ENCODE assay signal across 8 cellular contexts in genomic region chr19:55654833-55655647, GRCh38. TPM values are rescaled to one million over a fixed set of nuclear protein-coding genes. Genes with fewer than 3 reads are reported as not detected.
DNase-seq lines count a peak whose midpoint lies in the region; ATAC-seq, FAIRE-seq and TF ChIP-seq lines count a peak whose summit lies in the region.

U2AF2 (plus strand) TSS chr19:55655035; CDS start chr19:55655105, 70 bp downstream.

- peak within 1 kb of the TSS; percentile 99 for H3K27ac Mint-ChIP-seq in activated naive CD8-positive, alpha-beta T cell

- peak; percentile 14 to 71 for TF ChIP-seq POLR2A in thyroid gland (IDR thresholded peaks at IDR 0.05)

- H3K9me3 ChIP-seq in pancreas (no peaks in the 10 kb centered on the region), thyroid gland (no peaks in the 10 kb centered on the region)

- H3K36me3 ChIP-seq in GM06990 (ENCODE audit: control insufficient read depth, insufficient read depth, low read length) (peaks cover 17% of the 10 kb centered on the region), pancreas (peaks cover 0 to 9% (median 7%) of the 10 kb centered on the region in 3 donors), thyroid gland (peaks cover 5 to 7% of the 10 kb centered on the region in 2 donors)

- H3K4me1 ChIP-seq in pancreas (peaks cover 18 to 24% (median 22%) of the 10 kb centered on the region in 3 donors), thyroid gland (peaks cover 37 to 46% of the 10 kb centered on the region in 2 donors)

- intact Hi-C loops in head of caudate nucleus (cut with DNase I): loop anchor here (2.0 kb wide), 1 partner anchor 20 kb away; the partner anchor contains the start of gene EPN1
- intact Hi-C loops in pancreas (cut with DNase I): no loop called here
- intact Hi-C loops in thyroid gland (cut with DNase I): loop anchor here (10.0 kb wide), 1 partner anchor 270 kb away; the partner anchor contains the start of genes RPL28 and TMEM238

- POLR2A ChIA-PET in HEK293T (lab: Yijun Ruan, JAX): interaction anchor here (0.7 to 1.7 kb wide), 23 partner anchors 9 to 537 kb away, joined by 3 to 16 read pairs (median 4); partner anchors contain the start of genes FIZ1, KMT5C, PPP1R12C and PPP6R1

- TF ChIP-seq CTCF in GM06990 (IDR thresholded peaks at IDR 0.05; ENCODE audit: insufficient read depth, low read length, poor library complexity, severe bottlenecking) (no peak), pancreas (IDR thresholded peaks at IDR 0.05) (no peak), thyroid gland (IDR thresholded peaks at IDR 0.05) (peak in 2 of 6 experiments; percentile 4 to 15)

- peaks cover 13% of the 10 kb centered on the region for H3K36me3 Mint-ChIP-seq in activated naive CD8-positive, alpha-beta T cell

- peak within 1 kb of the TSS; percentile 98 for H3K4me3 Mint-ChIP-seq in activated naive CD8-positive, alpha-beta T cell

- H3K27me3 ChIP-seq in GM06990 (replicated peaks; ENCODE audit: control insufficient read depth, insufficient read depth, low read length) (no peaks in the 10 kb centered on the region), pancreas (no peaks in the 10 kb centered on the region), thyroid gland (no peaks in the 10 kb centered on the region)

- no peaks in the 10 kb centered on the region for H3K27me3 Mint-ChIP-seq in activated naive CD8-positive, alpha-beta T cell

- peak; percentile 95 for DNase-seq in GM06990 (ENCODE audit: extremely low read depth, insufficient read length)
- peak; percentile 92 for DNase-seq in HEK293T (ENCODE audit: extremely low spot score)
- peak; percentile 96 for DNase-seq in MV-4-11 (lab: John Stamatoyannopoulos, UW)
- DNase-seq in SKM-1 treated with dmso at 0.1 percent for 144 hours (lab: John Stamatoyannopoulos, UW; ENCODE audit: unreplicated experiment): peak; percentile 68
- peak; percentile 86 to 98 (median 94) for DNase-seq in head of caudate nucleus
- peak; percentile 94 to 99 (median 98) for DNase-seq in pancreas
- DNase-seq in thyroid gland: peak; percentile 94 to 95

- peak within 1 kb of the TSS; percentile 98 to 99 (median 98) for H3K27ac ChIP-seq in pancreas
- H3K27ac ChIP-seq in thyroid gland: peak within 1 kb of the TSS; percentile 94 to 99 (median 96)

- no peak for FAIRE-seq in pancreas (lab: Jason Lieb, UNC)

- H3K4me3 ChIP-seq in GM06990 (replicated peaks; ENCODE audit: low read depth, low read length) (peak within 1 kb of the TSS; percentile 77), pancreas (peak within 1 kb of the TSS; percentile 66 to 100 (median 97)), thyroid gland (replicated peaks in 1 of 3) (peak within 1 kb of the TSS; percentile 76 to 92 (median 91))

- ATAC-seq in pancreas: peak; percentile 63 to 76 (median 69)

- H3K4me1 Mint-ChIP-seq in activated naive CD8-positive, alpha-beta T cell (ENCODE audit: low read depth): peaks cover 29% of the 10 kb centered on the region

- H3K9me3 Mint-ChIP-seq in activated naive CD8-positive, alpha-beta T cell (ENCODE audit: low read depth): no peaks in the 10 kb centered on the region

- 1% methylated on average over 66 to 99 of the region's 99 CpGs for WGBS in pancreas, 2 donors
- 0% methylated on average over 16 to 52 of the region's 99 CpGs for WGBS in thyroid gland, 2 donors

- CTCF ChIA-PET in HEK293T (lab: Yijun Ruan, JAX): interaction anchor here (0.6 to 1.4 kb wide), 6 partner anchors 12 to 159 kb away, joined by 3 to 10 read pairs (median 4); no protein-coding TSS in a partner anchor

TF ChIP-seq in HEK293T, 16 proteins besides CTCF, POLR2A, EP300 and RAD21:
- TF ChIP-seq ZNF384 (IDR thresholded peaks at IDR 0.05) (no peak), FOXM1 (IDR thresholded peaks at IDR 0.05; ENCODE audit: borderline replicate concordance) (no peak), SP1 (IDR thresholded peaks at IDR 0.05) (no peak), L3MBTL2 (conservative IDR thresholded peaks at IDR 0.05) (peak; percentile 89), SUZ12 (IDR thresholded peaks at IDR 0.05) (no peak), FOXA1 (IDR thresholded peaks at IDR 0.05) (no peak), ELF4 (IDR thresholded peaks at IDR 0.05) (peak; percentile 74), LEF1 (IDR thresholded peaks at IDR 0.05; ENCODE audit: borderline replicate concordance) (no peak), PKNOX1 (IDR thresholded peaks at IDR 0.05) (no peak)

RNA-seq across cellular contexts. Expression of gene U2AF2, which starts in this region (rescaled TPM):
- 10 to 100 TPM; 38.4 to 97.0 (median 58.8) TPM for total RNA-seq in pancreas
- polyA plus RNA-seq in pancreas: 100 to 1,000 TPM in 1 of 2 donors, 10 to 100 TPM in 1; 74.8 to 113 TPM
- total RNA-seq in thyroid gland: 100 to 1,000 TPM in 1 of 4 donors, 10 to 100 TPM in 3; 68.4 to 115 (median 85.7) TPM

Comparison
In these comparisons a context has a peak if more than half of its experiments do, and no peak if none do; other contexts are left out.
1. Peak in every context shown above with its lines: DNase-seq, ATAC-seq, H3K4me3 ChIP-seq and H3K27ac ChIP-seq.
2. intact Hi-C loops: an anchor here in head of caudate nucleus (2.0 kb wide) and thyroid gland (10.0 kb wide); none called in pancreas.